Comparison of ENCODE assay signal across 1 cellular context in genomic region chr2:105373344-105373781, GRCh38.
TF ChIP-seq lines count a peak whose summit lies in the region.

No MANE protein-coding gene starts in this region.

TF ChIP-seq in IMR-90, 13 proteins besides CTCF, POLR2A, EP300 and RAD21 (continued from another document):
- no peak for TF ChIP-seq USF2 (IDR thresholded peaks at IDR 0.05; ENCODE audit: low read depth, low read length)
- no peak for TF ChIP-seq BHLHE40 (IDR thresholded peaks at IDR 0.05; ENCODE audit: low read depth, low read length)
- TF ChIP-seq MAFK (IDR thresholded peaks at IDR 0.05; ENCODE audit: low read depth, low read length) = no peak
- TF ChIP-seq CEBPB (IDR thresholded peaks at IDR 0.05; ENCODE audit: low read depth, low read length) = no peak
- TF ChIP-seq RCOR1 (IDR thresholded peaks at IDR 0.05; ENCODE audit: insufficient replicate concordance, low read length) = no peak
- TF ChIP-seq NFE2L2 (IDR thresholded peaks at IDR 0.05; ENCODE audit: low read depth, low read length) = no peak
- no peak for TF ChIP-seq SMC3 (IDR thresholded peaks at IDR 0.05; ENCODE audit: low read depth, low read length)
- TF ChIP-seq RFX5 (IDR thresholded peaks at IDR 0.05; ENCODE audit: low read depth, low read length) = no peak
